8 cellular contexts compared by ENCODE assay signal in the genomic region with DNA sequence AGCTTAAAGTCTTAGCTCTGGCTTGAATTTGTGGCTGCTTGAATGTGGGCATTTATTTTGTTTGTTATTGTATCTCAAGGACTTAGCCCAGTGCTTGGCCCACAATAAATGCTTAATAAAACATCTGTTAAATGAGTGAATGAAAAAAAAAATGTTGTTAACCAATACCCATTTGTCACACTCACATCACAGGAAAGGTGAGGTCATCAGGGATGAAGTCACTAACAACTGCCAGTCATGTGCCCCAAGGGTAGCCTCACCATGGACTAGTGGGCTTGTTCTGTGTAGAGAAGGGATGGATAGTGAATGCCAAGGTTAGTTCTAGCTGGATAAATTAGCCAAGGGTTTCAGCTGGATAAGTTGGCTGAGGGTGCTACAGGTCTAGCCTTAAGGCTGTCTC. TPM values are rescaled to one million over a fixed set of nuclear protein-coding genes. Genes with fewer than 3 reads are reported as not detected.
DNase-seq lines count a peak whose midpoint lies in the region; ATAC-seq, FAIRE-seq and TF ChIP-seq lines count a peak whose summit lies in the region.

No MANE protein-coding gene starts in this region.

- in situ Hi-C loops in HepG2 (cut with HindIII; ENCODE audit: extremely low pct_ligation_motif_present, low pct_unique_long_range_greater_than_20kb): no loop called here
- in situ Hi-C loops in GM13976 (cut with MboI; ENCODE audit: low sequenced_read_pairs, unreplicated experiment): no loop called here

- H3K9ac ChIP-seq in HepG2 (ENCODE audit: insufficient read depth, low read depth, low read length): no peak overlapping the region

- H3K27ac ChIP-seq in HepG2 (ENCODE audit: extremely low read length, insufficient read depth, low read length) (no peak overlapping the region), right lobe of liver (no peak overlapping the region)

- no peak for ATAC-seq in HepG2
- ATAC-seq in right lobe of liver: no peak
- ATAC-seq in HG02970 (IDR thresholded peaks at IDR 0.05; ENCODE audit: low FRiP score, unreplicated experiment): no peak

- H2AFZ ChIP-seq in HepG2 (ENCODE audit: low read length): no peak overlapping the region

- POLR2A ChIA-PET in HepG2 (lab: Yijun Ruan, JAX): interaction anchor here (1.0 to 5.3 kb wide), 4 partner anchors 10 to 74 kb away, joined by 3 to 133 read pairs (median 8); partner anchors contain the start of genes GTF3C2 and PPM1G

- intact Hi-C loops in HepG2 (cut with micrococcal nuclease; ENCODE audit: unreplicated experiment) (no loop called here), right lobe of liver (cut with DNase I) (no loop called here)
- intact Hi-C loops in activated CD4-positive, alpha-beta T cell treated with anti-CD3 and anti-CD28 coated beads, Interleukin-2, amount 10 ng/mL, durations not matched to agents 24 days and 14 days (cut with micrococcal nuclease): no loop called here

- TSS peak; percentile 7 for BruUV-seq in HepG2 (replicated peaks; lab: Mats Ljungman, UMichigan)

- H3K9me3 Mint-ChIP-seq in activated CD4-positive, alpha-beta T cell treated with anti-CD3 and anti-CD28 coated beads, Interleukin-2, amount 10 ng/mL, durations not matched to agents 24 days and 14 days: no peaks in the 10 kb centered on the region

- peaks cover 29% of the 10 kb centered on the region for H4K20me1 ChIP-seq in HepG2 (ENCODE audit: insufficient read depth, low read length)

- TF ChIP-seq POLR2A in HepG2 (IDR thresholded peaks at IDR 0.05; ENCODE audit: insufficient read depth in 1 of 2, low read depth in 2 of 2, low read length in 2 of 2): no peak
- TF ChIP-seq POLR2A in right lobe of liver (IDR thresholded peaks at IDR 0.05): no peak

- H3K4me1 Mint-ChIP-seq in activated CD4-positive, alpha-beta T cell treated with anti-CD3 and anti-CD28 coated beads, Interleukin-2, amount 10 ng/mL, durations not matched to agents 24 days and 14 days: peaks cover 31% of the 10 kb centered on the region

- H3K4me3 Mint-ChIP-seq in activated CD4-positive, alpha-beta T cell treated with anti-CD3 and anti-CD28 coated beads, Interleukin-2, amount 10 ng/mL, durations not matched to agents 24 days and 14 days: peak overlapping the region; percentile 77

- FAIRE-seq in HepG2 (lab: Jason Lieb, UNC): no peak

- H3K36me3 ChIP-seq in HepG2 (replicated peaks in 1 of 2; ENCODE audit: control insufficient read depth in 1 of 2, insufficient read depth in 2 of 2, low read length in 2 of 2) (peaks cover 28 to 38% of the 10 kb centered on the region in 2 experiments), right lobe of liver (peaks cover 8 to 34% (median 22%) of the 10 kb centered on the region in 4 donors)

- no peak overlapping the region for H3K4me3 ChIP-seq in HepG2 (replicated peaks in 1 of 3; ENCODE audit: insufficient read depth in 1 of 3, low read depth in 2 of 3, low read length in 3 of 3)
- H3K4me3 ChIP-seq in right lobe of liver: no peak overlapping the region
- no peak overlapping the region for H3K4me3 ChIP-seq in fibroblast of mammary gland (ENCODE audit: control insufficient read depth, low read depth, low read length)

- TF ChIP-seq EP300 in HepG2 (IDR thresholded peaks at IDR 0.05; ENCODE audit: low read depth in 2 of 2, low read length in 2 of 2) (no peak), HepG2 (CRISPR knock-in tag; IDR thresholded peaks at IDR 0.05; ENCODE audit: borderline replicate concordance) (no peak)

- CTCF ChIA-PET in HepG2 (lab: Yijun Ruan, JAX; ENCODE audit: low intra/inter-chr PET ratio, low total read pairs): interaction anchor here (4.8 kb wide), 1 partner anchor 23 kb away, joined by 29 read pairs; the partner anchor contains the start of gene PPM1G

- peaks cover 40% of the 10 kb centered on the region for H3K36me3 Mint-ChIP-seq in activated CD4-positive, alpha-beta T cell treated with anti-CD3 and anti-CD28 coated beads, Interleukin-2, amount 10 ng/mL, durations not matched to agents 24 days and 14 days (ENCODE audit: low read depth)

- no peak overlapping the region for H3K4me2 ChIP-seq in HepG2 (ENCODE audit: low read depth, low read length)

- H3K4me1 ChIP-seq in HepG2 (ENCODE audit: insufficient read depth, low read length) (peaks cover 40% of the 10 kb centered on the region), right lobe of liver (peaks cover 0 to 14% (median 10%) of the 10 kb centered on the region in 4 donors)

- TF ChIP-seq CTCF in HepG2 (CRISPR knock-in tag; IDR thresholded peaks at IDR 0.05) (no peak), right lobe of liver (IDR thresholded peaks at IDR 0.05) (no peak), fibroblast of mammary gland (conservative IDR thresholded peaks at IDR 0.05; ENCODE audit: control insufficient read depth, insufficient read depth, low read depth, low read length) (no peak), GM13976 (IDR thresholded peaks at IDR 0.05; ENCODE audit: borderline replicate concordance, control extremely low read depth, extremely low read depth, insufficient read depth, missing control alignments) (no peak)

- peak; percentile 40 for DNase-seq in HepG2 (ENCODE audit: low spot score)
- DNase-seq in right lobe of liver: no peak
- peak; percentile 77 for DNase-seq in activated CD4-positive, alpha-beta T cell treated with anti-CD3 and anti-CD28 coated beads, Interleukin-2, amount 10 ng/mL, durations not matched to agents 24 days and 14 days
- peak; percentile 82 for DNase-seq in fibroblast of mammary gland (ENCODE audit: low read depth)
- peak; percentile 39 for DNase-seq in stromal cell of bone marrow (ENCODE audit: low read depth)
- DNase-seq in GM13976 (ENCODE audit: low spot score): no peak
- no peak for DNase-seq in DMS153 treated with DMSO at 0.1 percent for 48 hours (lab: John Stamatoyannopoulos, UW; ENCODE audit: unreplicated experiment)

- peak overlapping the region; percentile 93 for H3K27ac Mint-ChIP-seq in activated CD4-positive, alpha-beta T cell treated with anti-CD3 and anti-CD28 coated beads, Interleukin-2, amount 10 ng/mL, durations not matched to agents 24 days and 14 days

- H3K27me3 ChIP-seq in HepG2 (ENCODE audit: control insufficient read depth in 1 of 2, insufficient read depth in 2 of 2, low read length in 2 of 2) (no peaks in the 10 kb centered on the region; a peak in 1 of 5 replicates), right lobe of liver (no peaks in the 10 kb centered on the region)

- TF ChIP-seq RAD21 in HepG2 (CRISPR knock-in tag; IDR thresholded peaks at IDR 0.05): no peak

- H3K9me3 ChIP-seq in HepG2 (ENCODE audit: low read length) (no peaks in the 10 kb centered on the region), right lobe of liver (no peaks in the 10 kb centered on the region)

- no peaks in the 10 kb centered on the region for H3K27me3 Mint-ChIP-seq in activated CD4-positive, alpha-beta T cell treated with anti-CD3 and anti-CD28 coated beads, Interleukin-2, amount 10 ng/mL, durations not matched to agents 24 days and 14 days

- peaks cover 43% of the 10 kb centered on the region for H3K79me2 ChIP-seq in HepG2 (ENCODE audit: insufficient read depth, low read length)

RNA-seq across cellular contexts. Expression of gene NRBP1, which starts 3.0 kb away (rescaled TPM):
- total RNA-seq in HepG2 (2016; rRNA removed; fragmentation: Illumina TruSeq; extraction: Trizol) (165 and 222 TPM in 2 replicates), right lobe of liver (10 to 100 TPM; 37.7 to 49.4 (median 41.5) TPM)
- 29.3 and 32.1 TPM in 2 replicates for total RNA-seq in HepG2 (2016; cell fraction: cytosol; rRNA removed; fragmentation: Illumina TruSeq; extraction: Trizol; ENCODE audit: low read depth)
- 165 and 218 TPM in 2 replicates for total RNA-seq in HepG2 (2016; cell fraction: insoluble cytoplasmic fraction; rRNA removed; fragmentation: Illumina TruSeq; extraction: Trizol)
- total RNA-seq in HepG2 (2016; cell fraction: membrane; rRNA removed; fragmentation: Illumina TruSeq; extraction: Trizol): 63.2 and 68.0 TPM in 2 replicates
- total RNA-seq in HepG2 (2016; cell fraction: nucleus; rRNA removed; fragmentation: Illumina TruSeq; extraction: Trizol): 96.2 and 104 TPM in 2 replicates
- polyA plus RNA-seq in HepG2 (2011; rRNA removed): 227 and 240 TPM in 2 replicates
- 195 and 204 TPM in 2 replicates for polyA plus RNA-seq in HepG2 (2011; cell fraction: cytosol; rRNA removed)
- polyA plus RNA-seq in HepG2 (2011; cell fraction: nucleus; rRNA removed): 237 and 253 TPM in 2 replicates
- 128 and 143 TPM in 2 replicates for polyA plus RNA-seq in HepG2 (2012)
- polyA plus RNA-seq in HepG2 (2016; cell fraction: cytosol; fragmentation: Illumina TruSeq; extraction: Trizol; ENCODE audit: low read depth): 19.3 and 21.8 TPM in 2 replicates
- polyA plus RNA-seq in HepG2 (2016; cell fraction: insoluble cytoplasmic fraction; fragmentation: Illumina TruSeq; extraction: Trizol; ENCODE audit: low read depth): 234 and 235 TPM in 2 replicates
- 36.2 and 39.8 TPM in 2 replicates for polyA plus RNA-seq in HepG2 (2016; cell fraction: membrane; fragmentation: Illumina TruSeq; extraction: Trizol; ENCODE audit: low read depth)
- polyA plus RNA-seq in HepG2 (2016; cell fraction: nucleus; fragmentation: Illumina TruSeq; extraction: Trizol; ENCODE audit: insufficient read depth, low read depth): 149 and 154 TPM in 2 replicates
- 103 and 225 TPM in 2 replicates for polyA minus RNA-seq in HepG2 (2011; rRNA and poly(A)+ RNA removed; ENCODE audit: low replicate concordance)
- 91.1 and 109 TPM in 2 replicates for polyA minus RNA-seq in HepG2 (2011; cell fraction: cytosol; rRNA and poly(A)+ RNA removed)
- 149 and 165 TPM in 2 replicates for polyA minus RNA-seq in HepG2 (2011; cell fraction: nucleus; rRNA and poly(A)+ RNA removed)
- 93.9 and 94.7 TPM in 2 replicates for total RNA-seq in activated CD4-positive, alpha-beta T cell treated with anti-CD3 and anti-CD28 coated beads, Interleukin-2, amount 10 ng/mL, durations not matched to agents 24 days and 14 days

RNA-seq across cellular contexts. Expression of gene KRTCAP3, which starts 10.8 kb away (rescaled TPM):
- total RNA-seq in HepG2 (2016; rRNA removed; fragmentation: Illumina TruSeq; extraction: Trizol) (2.1 TPM in 1 of 2 replicates, not detected in the other), right lobe of liver (1 to 10 TPM; 3.2 to 8.0 (median 4.6) TPM)
- total RNA-seq in HepG2 (2016; cell fraction: cytosol; rRNA removed; fragmentation: Illumina TruSeq; extraction: Trizol; ENCODE audit: low read depth): not detected in 2 replicates
- 1.6 TPM in 1 of 2 replicates, not detected in the other for total RNA-seq in HepG2 (2016; cell fraction: insoluble cytoplasmic fraction; rRNA removed; fragmentation: Illumina TruSeq; extraction: Trizol)
- 0.28 and 0.31 TPM in 2 replicates for total RNA-seq in HepG2 (2016; cell fraction: membrane; rRNA removed; fragmentation: Illumina TruSeq; extraction: Trizol)
- 1.6 and 3.6 TPM in 2 replicates for total RNA-seq in HepG2 (2016; cell fraction: nucleus; rRNA removed; fragmentation: Illumina TruSeq; extraction: Trizol)
- polyA plus RNA-seq in HepG2 (2011; rRNA removed): 4.5 and 5.6 TPM in 2 replicates
- 0.64 and 0.94 TPM in 2 replicates for polyA plus RNA-seq in HepG2 (2011; cell fraction: cytosol; rRNA removed)
- polyA plus RNA-seq in HepG2 (2011; cell fraction: nucleus; rRNA removed): 57.5 and 78.7 TPM in 2 replicates
- 5.6 and 6.6 TPM in 2 replicates for polyA plus RNA-seq in HepG2 (2012)
- polyA plus RNA-seq in HepG2 (2016; cell fraction: cytosol; fragmentation: Illumina TruSeq; extraction: Trizol; ENCODE audit: low read depth): 0.34 and 0.46 TPM in 2 replicates
- polyA plus RNA-seq in HepG2 (2016; cell fraction: insoluble cytoplasmic fraction; fragmentation: Illumina TruSeq; extraction: Trizol; ENCODE audit: low read depth): 0.41 TPM in 1 of 2 replicates, not detected in the other
- polyA plus RNA-seq in HepG2 (2016; cell fraction: membrane; fragmentation: Illumina TruSeq; extraction: Trizol; ENCODE audit: low read depth): 0.32 and 1.0 TPM in 2 replicates
- polyA plus RNA-seq in HepG2 (2016; cell fraction: nucleus; fragmentation: Illumina TruSeq; extraction: Trizol; ENCODE audit: insufficient read depth, low read depth): 12.5 and 13.4 TPM in 2 replicates
- polyA minus RNA-seq in HepG2 (2011; rRNA and poly(A)+ RNA removed; ENCODE audit: low replicate concordance): 0.77 and 4.4 TPM in 2 replicates
- polyA minus RNA-seq in HepG2 (2011; cell fraction: cytosol; rRNA and poly(A)+ RNA removed): not detected in 2 replicates
- polyA minus RNA-seq in HepG2 (2011; cell fraction: nucleus; rRNA and poly(A)+ RNA removed): 8.7 and 8.8 TPM in 2 replicates
- total RNA-seq in activated CD4-positive, alpha-beta T cell treated with anti-CD3 and anti-CD28 coated beads, Interleukin-2, amount 10 ng/mL, durations not matched to agents 24 days and 14 days: 4.6 and 5.2 TPM in 2 replicates

RNA-seq across cellular contexts. Expression of gene PPM1G, which starts 22.0 kb away (rescaled TPM):
- 211 and 213 TPM in 2 replicates for total RNA-seq in HepG2 (2016; rRNA removed; fragmentation: Illumina TruSeq; extraction: Trizol)
- 66.7 and 72.8 TPM in 2 replicates for total RNA-seq in HepG2 (2016; cell fraction: cytosol; rRNA removed; fragmentation: Illumina TruSeq; extraction: Trizol; ENCODE audit: low read depth)
- total RNA-seq in HepG2 (2016; cell fraction: insoluble cytoplasmic fraction; rRNA removed; fragmentation: Illumina TruSeq; extraction: Trizol): 187 and 217 TPM in 2 replicates
- total RNA-seq in HepG2 (2016; cell fraction: membrane; rRNA removed; fragmentation: Illumina TruSeq; extraction: Trizol): 144 and 151 TPM in 2 replicates
- total RNA-seq in HepG2 (2016; cell fraction: nucleus; rRNA removed; fragmentation: Illumina TruSeq; extraction: Trizol): 93.4 and 100 TPM in 2 replicates
- polyA plus RNA-seq in HepG2 (2011; rRNA removed): 52.3 and 58.2 TPM in 2 replicates
- 57.6 and 58.9 TPM in 2 replicates for polyA plus RNA-seq in HepG2 (2011; cell fraction: cytosol; rRNA removed)
- 33.5 and 36.2 TPM in 2 replicates for polyA plus RNA-seq in HepG2 (2011; cell fraction: nucleus; rRNA removed)
- polyA plus RNA-seq in HepG2 (2012): 122 and 125 TPM in 2 replicates
- 80.0 and 81.2 TPM in 2 replicates for polyA plus RNA-seq in HepG2 (2016; cell fraction: cytosol; fragmentation: Illumina TruSeq; extraction: Trizol; ENCODE audit: low read depth)
- 206 and 226 TPM in 2 replicates for polyA plus RNA-seq in HepG2 (2016; cell fraction: insoluble cytoplasmic fraction; fragmentation: Illumina TruSeq; extraction: Trizol; ENCODE audit: low read depth)
- polyA plus RNA-seq in HepG2 (2016; cell fraction: membrane; fragmentation: Illumina TruSeq; extraction: Trizol; ENCODE audit: low read depth): 120 and 128 TPM in 2 replicates
- polyA plus RNA-seq in HepG2 (2016; cell fraction: nucleus; fragmentation: Illumina TruSeq; extraction: Trizol; ENCODE audit: insufficient read depth, low read depth): 164 and 171 TPM in 2 replicates
- polyA minus RNA-seq in HepG2 (2011; rRNA and poly(A)+ RNA removed; ENCODE audit: low replicate concordance): 89.1 and 115 TPM in 2 replicates
- polyA minus RNA-seq in HepG2 (2011; cell fraction: cytosol; rRNA and poly(A)+ RNA removed): 65.1 and 65.4 TPM in 2 replicates
- 18.2 and 25.2 TPM in 2 replicates for polyA minus RNA-seq in HepG2 (2011; cell fraction: nucleus; rRNA and poly(A)+ RNA removed)
- total RNA-seq in right lobe of liver: 10 to 100 TPM; 20.9 to 38.4 (median 24.2) TPM
- total RNA-seq in activated CD4-positive, alpha-beta T cell treated with anti-CD3 and anti-CD28 coated beads, Interleukin-2, amount 10 ng/mL, durations not matched to agents 24 days and 14 days: 165 and 167 TPM in 2 replicates

RNA-seq across cellular contexts. Expression of gene ZNF513, which starts 50.9 kb away (rescaled TPM):
- 2.4 and 4.9 TPM in 2 replicates for total RNA-seq in HepG2 (2016; rRNA removed; fragmentation: Illumina TruSeq; extraction: Trizol)
- 2.0 and 2.5 TPM in 2 replicates for total RNA-seq in HepG2 (2016; cell fraction: cytosol; rRNA removed; fragmentation: Illumina TruSeq; extraction: Trizol; ENCODE audit: low read depth)
- 2.5 and 5.0 TPM in 2 replicates for total RNA-seq in HepG2 (2016; cell fraction: insoluble cytoplasmic fraction; rRNA removed; fragmentation: Illumina TruSeq; extraction: Trizol)
- 4.0 and 4.3 TPM in 2 replicates for total RNA-seq in HepG2 (2016; cell fraction: membrane; rRNA removed; fragmentation: Illumina TruSeq; extraction: Trizol)
- total RNA-seq in HepG2 (2016; cell fraction: nucleus; rRNA removed; fragmentation: Illumina TruSeq; extraction: Trizol): 5.5 and 6.1 TPM in 2 replicates
- 6.3 and 10.9 TPM in 2 replicates for polyA plus RNA-seq in HepG2 (2011; rRNA removed)
- polyA plus RNA-seq in HepG2 (2011; cell fraction: cytosol; rRNA removed): 5.5 and 8.5 TPM in 2 replicates
- polyA plus RNA-seq in HepG2 (2011; cell fraction: nucleus; rRNA removed): 44.0 and 47.8 TPM in 2 replicates
- polyA plus RNA-seq in HepG2 (2012): 3.9 and 6.3 TPM in 2 replicates
- polyA plus RNA-seq in HepG2 (2016; cell fraction: cytosol; fragmentation: Illumina TruSeq; extraction: Trizol; ENCODE audit: low read depth): 2.7 and 2.9 TPM in 2 replicates
- polyA plus RNA-seq in HepG2 (2016; cell fraction: insoluble cytoplasmic fraction; fragmentation: Illumina TruSeq; extraction: Trizol; ENCODE audit: low read depth): 3.5 and 4.5 TPM in 2 replicates
- polyA plus RNA-seq in HepG2 (2016; cell fraction: membrane; fragmentation: Illumina TruSeq; extraction: Trizol; ENCODE audit: low read depth): 4.8 TPM in 2 replicates
- polyA plus RNA-seq in HepG2 (2016; cell fraction: nucleus; fragmentation: Illumina TruSeq; extraction: Trizol; ENCODE audit: insufficient read depth, low read depth): 20.6 TPM in 2 replicates
- 4.6 and 10.2 TPM in 2 replicates for polyA minus RNA-seq in HepG2 (2011; rRNA and poly(A)+ RNA removed; ENCODE audit: low replicate concordance)
- polyA minus RNA-seq in HepG2 (2011; cell fraction: cytosol; rRNA and poly(A)+ RNA removed): 1.6 and 3.3 TPM in 2 replicates
- polyA minus RNA-seq in HepG2 (2011; cell fraction: nucleus; rRNA and poly(A)+ RNA removed): 4.9 and 5.1 TPM in 2 replicates
- 10 to 100 TPM in 2 of 6 experiments, 1 to 10 TPM in 4; 6.0 to 14.7 (median 9.8) TPM for total RNA-seq in right lobe of liver
- total RNA-seq in activated CD4-positive, alpha-beta T cell treated with anti-CD3 and anti-CD28 coated beads, Interleukin-2, amount 10 ng/mL, durations not matched to agents 24 days and 14 days: 11.1 and 13.5 TPM in 2 replicates

RNA-seq across cellular contexts. Expression of gene IFT172, which starts 58.1 kb away (rescaled TPM):
- total RNA-seq in HepG2 (2016; rRNA removed; fragmentation: Illumina TruSeq; extraction: Trizol) (17.0 and 21.6 TPM in 2 replicates), right lobe of liver (10 to 100 TPM in 1 of 6 experiments, 1 to 10 TPM in 5; 4.4 to 11.5 (median 6.2) TPM)
- 5.1 and 5.9 TPM in 2 replicates for total RNA-seq in HepG2 (2016; cell fraction: cytosol; rRNA removed; fragmentation: Illumina TruSeq; extraction: Trizol; ENCODE audit: low read depth)
- 15.4 and 22.8 TPM in 2 replicates for total RNA-seq in HepG2 (2016; cell fraction: insoluble cytoplasmic fraction; rRNA removed; fragmentation: Illumina TruSeq; extraction: Trizol)
- 4.1 and 7.4 TPM in 2 replicates for total RNA-seq in HepG2 (2016; cell fraction: membrane; rRNA removed; fragmentation: Illumina TruSeq; extraction: Trizol)
- 24.2 and 27.6 TPM in 2 replicates for total RNA-seq in HepG2 (2016; cell fraction: nucleus; rRNA removed; fragmentation: Illumina TruSeq; extraction: Trizol)
- polyA plus RNA-seq in HepG2 (2011; rRNA removed): 30.7 and 35.7 TPM in 2 replicates
- 11.2 and 12.0 TPM in 2 replicates for polyA plus RNA-seq in HepG2 (2011; cell fraction: cytosol; rRNA removed)
- 122 and 159 TPM in 2 replicates for polyA plus RNA-seq in HepG2 (2011; cell fraction: nucleus; rRNA removed)
- 21.4 and 26.2 TPM in 2 replicates for polyA plus RNA-seq in HepG2 (2012)
- polyA plus RNA-seq in HepG2 (2016; cell fraction: cytosol; fragmentation: Illumina TruSeq; extraction: Trizol; ENCODE audit: low read depth): 0.88 and 1.3 TPM in 2 replicates
- polyA plus RNA-seq in HepG2 (2016; cell fraction: insoluble cytoplasmic fraction; fragmentation: Illumina TruSeq; extraction: Trizol; ENCODE audit: low read depth): 8.0 and 8.4 TPM in 2 replicates
- polyA plus RNA-seq in HepG2 (2016; cell fraction: membrane; fragmentation: Illumina TruSeq; extraction: Trizol; ENCODE audit: low read depth): 2.2 and 2.6 TPM in 2 replicates
- 41.9 and 42.9 TPM in 2 replicates for polyA plus RNA-seq in HepG2 (2016; cell fraction: nucleus; fragmentation: Illumina TruSeq; extraction: Trizol; ENCODE audit: insufficient read depth, low read depth)
- 30.2 and 40.9 TPM in 2 replicates for polyA minus RNA-seq in HepG2 (2011; rRNA and poly(A)+ RNA removed; ENCODE audit: low replicate concordance)
- polyA minus RNA-seq in HepG2 (2011; cell fraction: cytosol; rRNA and poly(A)+ RNA removed): 8.0 and 9.8 TPM in 2 replicates
- 76.2 and 89.9 TPM in 2 replicates for polyA minus RNA-seq in HepG2 (2011; cell fraction: nucleus; rRNA and poly(A)+ RNA removed)
- 12.4 and 12.9 TPM in 2 replicates for total RNA-seq in activated CD4-positive, alpha-beta T cell treated with anti-CD3 and anti-CD28 coated beads, Interleukin-2, amount 10 ng/mL, durations not matched to agents 24 days and 14 days

Comparison
In these comparisons a context has a peak if more than half of its experiments do, and no peak if none do; other contexts are left out.
1. DNase-seq: peak in HepG2 (single experiment), activated CD4-positive, alpha-beta T cell treated with anti-CD3 and anti-CD28 coated beads, Interleukin-2, amount 10 ng/mL, durations not matched to agents 24 days and 14 days (single experiment), fibroblast of mammary gland (single experiment) and stromal cell of bone marrow (single experiment); none in right lobe of liver (0 of 3), GM13976 (single experiment) and DMS153 treated with DMSO at 0.1 percent for 48 hours (single experiment).